ENCODE assay signal across 21 cellular contexts in the genomic region with DNA sequence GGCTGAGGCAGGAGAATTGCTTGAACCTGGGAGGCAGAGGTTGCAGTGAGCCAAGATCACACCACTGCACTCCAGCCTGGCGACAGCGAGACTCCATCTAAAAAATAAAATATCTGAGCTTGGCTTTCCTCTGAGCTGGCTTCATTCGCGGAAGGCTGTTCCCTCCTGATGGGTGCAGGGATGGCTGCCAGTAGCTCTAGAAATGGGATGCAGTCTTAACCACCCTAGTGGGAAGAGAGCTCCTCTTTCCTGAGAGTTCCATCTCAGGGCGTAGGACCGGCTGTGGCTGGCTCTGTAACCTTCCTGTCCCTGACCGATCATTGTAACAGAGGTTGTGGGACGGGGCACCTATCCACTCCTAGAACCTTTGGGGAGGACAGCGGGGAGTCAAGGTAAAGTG. TPM values are rescaled to one million over a fixed set of nuclear protein-coding genes. Genes with fewer than 3 reads are reported as not detected.
"Had no signal": no experiment of that assay in that cellular context is flagged by ENCODE, and none has a peak within 500 bp of the region (broad histone marks: within the 10 kb centered on the region; RNA-seq: fewer than 3 reads in every experiment).

No MANE protein-coding gene starts in this region.

- H3K27me3 Mint-ChIP-seq: activated CD4-positive, alpha-beta memory T cell treated with anti-CD3 and anti-CD28 coated beads, Interleukin-2, amount 10 ng/mL, durations not matched to agents 7 days and 5 days; activated CD4-positive, alpha-beta T cell treated with anti-CD3 and anti-CD28 coated beads for 36 hours; activated naive CD8-positive, alpha-beta T cell; activated T-helper 17 cell treated with anti-CD3 and anti-CD28 coated beads, Interleukin-2, amount 50 U/mL, for 72 hours; T-cell had no signal

- H3K4me3 Mint-ChIP-seq: activated CD4-positive, alpha-beta memory T cell treated with anti-CD3 and anti-CD28 coated beads, Interleukin-2, amount 10 ng/mL, durations not matched to agents 7 days and 5 days; activated CD4-positive, alpha-beta T cell treated with anti-CD3 and anti-CD28 coated beads for 36 hours; activated naive CD4-positive, alpha-beta T cell treated with anti-CD3 and anti-CD28 coated beads for 36 hours; activated naive CD8-positive, alpha-beta T cell; activated T-helper 17 cell treated with anti-CD3 and anti-CD28 coated beads, Interleukin-2, amount 50 U/mL, for 72 hours; T-cell had no signal

- H3K36me3 Mint-ChIP-seq: activated naive CD8-positive, alpha-beta T cell; T-cell had no signal

- H3K4me3 ChIP-seq: SK-N-MC had no signal

- H3K27me3 ChIP-seq: brain microvascular endothelial cell had no signal

- H3K27ac Mint-ChIP-seq: activated CD4-positive, alpha-beta memory T cell treated with anti-CD3 and anti-CD28 coated beads, Interleukin-2, amount 10 ng/mL, durations not matched to agents 7 days and 5 days; activated CD4-positive, alpha-beta T cell treated with anti-CD3 and anti-CD28 coated beads for 36 hours; activated naive CD4-positive, alpha-beta T cell treated with anti-CD3 and anti-CD28 coated beads for 36 hours; activated naive CD8-positive, alpha-beta T cell; activated T-helper 17 cell treated with anti-CD3 and anti-CD28 coated beads, Interleukin-2, amount 50 U/mL, for 72 hours; T-cell had no signal

- H3K9me3 Mint-ChIP-seq: activated CD4-positive, alpha-beta memory T cell treated with anti-CD3 and anti-CD28 coated beads, Interleukin-2, amount 10 ng/mL, durations not matched to agents 7 days and 5 days; activated naive CD4-positive, alpha-beta T cell treated with anti-CD3 and anti-CD28 coated beads for 36 hours; activated T-helper 17 cell treated with anti-CD3 and anti-CD28 coated beads, Interleukin-2, amount 50 U/mL, for 72 hours; T-cell had no signal

- H3K36me3 ChIP-seq: brain microvascular endothelial cell, WERI-Rb-1 had no signal

- H3K27ac ChIP-seq: brain microvascular endothelial cell, SK-N-MC, WERI-Rb-1 had no signal

- DNase-seq: activated gamma-delta T cell, NCI-H1048, NCI-H187 treated with DMSO at 0.1 percent for 48 hours, NCI-H2081 treated with DMSO at 0.1 percent for 48 hours, NCI-H2171, NCI-H2227 treated with DMSO at 0.1 percent for 48 hours, NCI-H446 treated with DMSO at 0.1 percent for 48 hours had no signal

- FAIRE-seq: astrocyte had no signal

RNA-seq across cellular contexts. Expression of a gene that starts 35.4 kb away (rescaled TPM):
- total RNA-seq: astrocyte, cardiac septum, M059J, Right ventricle myocardium inferior had no signal

RNA-seq across cellular contexts. Expression of a gene that starts 49.1 kb away (rescaled TPM):
- total RNA-seq: LHCN-M2, M059J had no signal
